ENCODE assay signal across 9 cellular contexts in genomic region chr9:28073278-28073677, GRCh38.
DNase-seq lines count a peak whose midpoint lies in the region; ATAC-seq and TF ChIP-seq lines count a peak whose summit lies in the region.
"Had no signal": no experiment of that assay in that cellular context is flagged by ENCODE, and none has a peak within 500 bp of the region (broad histone marks: within the 10 kb centered on the region; RNA-seq: fewer than 3 reads in every experiment).

No MANE protein-coding gene starts in this region.

- no peak overlapping the region for H3K4me3 ChIP-seq in Loucy (ENCODE audit: low read length, poor library complexity, severe bottlenecking)
- H3K4me3 ChIP-seq in adrenal gland = no peak overlapping the region

- H3K4me2 ChIP-seq in Loucy (ENCODE audit: low read depth, low read length, poor library complexity, severe bottlenecking) = no peak overlapping the region

- DNase-seq in NCI-H146 (lab: John Stamatoyannopoulos, UW) = peak; percentile 10
- DNase-seq in NCI-H146 treated with DMSO at 0.1 percent for 48 hours (lab: John Stamatoyannopoulos, UW; ENCODE audit: unreplicated experiment) = no peak
- DNase-seq in adrenal gland = peak in 6 of 7 donors; percentile 16 to 63 (median 26)
- DNase-seq in left kidney (ENCODE audit: low read depth, low spot score) = peak; percentile 76
- DNase-seq in activated CD8-positive, alpha-beta memory T cell treated with anti-CD3 and anti-CD28 coated beads, Interleukin-2, amount 50 U/mL, for 48 hours = no peak
- DNase-seq in activated T-cell treated with anti-CD3 and anti-CD28 coated beads, Interleukin-2, amount 50 U/mL, for 4 hours = no peak

- no peak overlapping the region for H2AFZ ChIP-seq in Loucy (ENCODE audit: low read length)

- no peak overlapping the region for H3K9ac ChIP-seq in Loucy (ENCODE audit: low read depth, low read length, poor library complexity, severe bottlenecking)

- no peaks in the 10 kb centered on the region for H3K27me3 ChIP-seq in Loucy (ENCODE audit: insufficient read depth, low read length, poor library complexity, severe bottlenecking)
- no peaks in the 10 kb centered on the region for H3K27me3 ChIP-seq in adrenal gland

- intact Hi-C loops in adrenal gland (cut with DNase I) = loop anchor here in 1 of 2 donors (10.0 kb wide), 1 partner anchor 348 kb away; no protein-coding TSS in a partner anchor

- H3K4me1 Mint-ChIP-seq in activated T-cell treated with anti-CD3 and anti-CD28 coated beads, Interleukin-2, amount 50 U/mL, for 4 hours (ENCODE audit: low read depth) = no peaks in the 10 kb centered on the region
- H3K4me1 Mint-ChIP-seq: CD4-positive, CD25-positive, alpha-beta regulatory T cell had no signal

- H3K27me3 Mint-ChIP-seq in activated T-cell treated with anti-CD3 and anti-CD28 coated beads, Interleukin-2, amount 50 U/mL, for 4 hours (ENCODE audit: low read depth) = no peaks in the 10 kb centered on the region
- H3K27me3 Mint-ChIP-seq: CD4-positive, CD25-positive, alpha-beta regulatory T cell had no signal

- ATAC-seq in activated T-cell treated with anti-CD3 and anti-CD28 coated beads, Interleukin-2, amount 50 U/mL, for 4 hours = no peak
- no peak for ATAC-seq in HG03457 (IDR thresholded peaks at IDR 0.05; ENCODE audit: unreplicated experiment)

- H3K4me1 ChIP-seq in Loucy (ENCODE audit: insufficient read depth, low read length, poor library complexity, severe bottlenecking) (no peaks in the 10 kb centered on the region), adrenal gland (replicated peaks in 1 of 2) (no peaks in the 10 kb centered on the region)

- H3K36me3 Mint-ChIP-seq in activated T-cell treated with anti-CD3 and anti-CD28 coated beads, Interleukin-2, amount 50 U/mL, for 4 hours (ENCODE audit: insufficient read depth) = no peaks in the 10 kb centered on the region
- H3K36me3 Mint-ChIP-seq: CD4-positive, CD25-positive, alpha-beta regulatory T cell had no signal

- no peaks in the 10 kb centered on the region for H3F3A ChIP-seq in Loucy (ENCODE audit: low read depth)

- no peak overlapping the region for H3K27ac ChIP-seq in adrenal gland

- WGBS in adrenal gland, 4 donors = 8 to 27% (median 15%) methylated on average over 1 of the region's 1 CpG

- H3K9me3 ChIP-seq in Loucy (ENCODE audit: insufficient read depth, low read depth, low read length) (no peaks in the 10 kb centered on the region), adrenal gland (replicated peaks in 1 of 3) (no peaks in the 10 kb centered on the region)

- no peaks in the 10 kb centered on the region for H3K79me2 ChIP-seq in Loucy (ENCODE audit: insufficient read depth, low read length)

- no peaks in the 10 kb centered on the region for H3K36me3 ChIP-seq in Loucy (ENCODE audit: insufficient read depth, low read length)
- no peaks in the 10 kb centered on the region for H3K36me3 ChIP-seq in adrenal gland (replicated peaks in 1 of 2)

- no peaks in the 10 kb centered on the region for H4K20me1 ChIP-seq in Loucy (ENCODE audit: insufficient read depth, low read length, poor library complexity, severe bottlenecking)

- no peak overlapping the region for H3K4me3 Mint-ChIP-seq in activated T-cell treated with anti-CD3 and anti-CD28 coated beads, Interleukin-2, amount 50 U/mL, for 4 hours
- H3K4me3 Mint-ChIP-seq: CD4-positive, CD25-positive, alpha-beta regulatory T cell had no signal

- no peaks in the 10 kb centered on the region for H3K9me3 Mint-ChIP-seq in activated T-cell treated with anti-CD3 and anti-CD28 coated beads, Interleukin-2, amount 50 U/mL, for 4 hours

- TF ChIP-seq POLR2A in adrenal gland (IDR thresholded peaks at IDR 0.05) = no peak

- TF ChIP-seq CTCF in Loucy (conservative IDR thresholded peaks at IDR 0.05; ENCODE audit: low read length) (peak; percentile 49), adrenal gland (IDR thresholded peaks at IDR 0.05) (peak; percentile 24 to 56 (median 36))

- H3K9me2 ChIP-seq in Loucy (replicated peaks; ENCODE audit: low read depth, low read length) = 0 out of 2 replicates have a peak, but pooled peaks cover 3% of the 10 kb centered on the region

Comparison
In these comparisons a context has a peak if more than half of its experiments do, and no peak if none do; other contexts are left out.
1. DNase-seq: peak in NCI-H146 (single experiment), adrenal gland (6 of 7) and left kidney (single experiment); none in NCI-H146 treated with DMSO at 0.1 percent for 48 hours (single experiment), activated CD8-positive, alpha-beta memory T cell treated with anti-CD3 and anti-CD28 coated beads, Interleukin-2, amount 50 U/mL, for 48 hours (single experiment) and activated T-cell treated with anti-CD3 and anti-CD28 coated beads, Interleukin-2, amount 50 U/mL, for 4 hours (single experiment).